Comparison of ENCODE assay signal across 19 cellular contexts in the genomic region with DNA sequence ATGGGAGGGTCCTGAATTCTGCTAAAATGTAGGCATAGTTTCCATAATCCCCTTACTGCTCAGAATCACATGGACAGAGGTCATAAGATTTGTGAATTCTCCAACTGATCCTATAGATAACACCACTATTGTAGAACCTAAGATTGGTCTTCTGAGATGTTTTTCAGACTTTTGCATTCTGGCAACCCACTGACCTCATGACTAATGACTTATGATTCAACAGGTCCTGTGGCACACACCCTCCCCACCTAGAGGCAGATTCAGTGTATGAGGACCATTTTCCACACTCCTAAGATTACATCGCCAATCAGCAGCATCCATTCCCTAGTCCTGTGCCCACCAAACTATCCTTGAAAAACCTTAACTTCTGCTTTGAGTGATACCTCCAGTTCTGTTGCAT.
DNase-seq lines count a peak whose midpoint lies in the region; ATAC-seq, FAIRE-seq and TF ChIP-seq lines count a peak whose summit lies in the region.
"Had no signal": no experiment of that assay in that cellular context is flagged by ENCODE, and none has a peak within 500 bp of the region (broad histone marks: within the 10 kb centered on the region; RNA-seq: fewer than 3 reads in every experiment).

No MANE protein-coding gene starts in this region.

- H3K36me3 ChIP-seq in brain microvascular endothelial cell (replicated peaks) = no peaks in the 10 kb centered on the region
- H3K36me3 ChIP-seq in keratinocyte (ENCODE audit: control insufficient read depth in 2 of 2, extremely low read depth in 1 of 2, insufficient read depth in 2 of 2, low read length in 2 of 2) = no peaks in the 10 kb centered on the region
- H3K36me3 ChIP-seq: colonic mucosa had no signal

- H4K20me1 ChIP-seq in keratinocyte (ENCODE audit: control insufficient read depth, extremely low read depth, insufficient read depth, low read length) = no peaks in the 10 kb centered on the region

- H3K4me2 ChIP-seq in keratinocyte (ENCODE audit: control insufficient read depth, extremely low read depth, insufficient read depth, low read depth, low read length) = no peak overlapping the region

- no peaks in the 10 kb centered on the region for H3K79me2 ChIP-seq in keratinocyte (ENCODE audit: control insufficient read depth, insufficient read depth, low read length)

- no peak for DNase-seq in activated CD4-positive, CD25-positive, alpha-beta regulatory T cell (lab: John Stamatoyannopoulos, UW)
- DNase-seq in HT1080 (ENCODE audit: low read depth) (peak; percentile 59), brain microvascular endothelial cell (peak; percentile 38), keratinocyte (ENCODE audit: low read depth, low spot score) (no peak)
- DNase-seq: activated B cell treated with CpG ODN at 0.5 μM for 24 hours; amniotic stem cell; CD4-positive, alpha-beta T cell; colonic mucosa; left ventricle myocardium superior; naive B cell; NCI-H774; T-cell had no signal

- H3K4me1 ChIP-seq in keratinocyte (ENCODE audit: control insufficient read depth, extremely low read depth, insufficient read depth, low read length) = peaks cover 9% of the 10 kb centered on the region
- H3K4me1 ChIP-seq: colonic mucosa had no signal

- no peak overlapping the region for H3K9ac ChIP-seq in keratinocyte (ENCODE audit: control insufficient read depth, extremely low read depth, insufficient read depth, low read length)

- dilution Hi-C loops in keratinocyte (cut with MboI; ENCODE audit: extremely low pct_ligation_motif_present, low sequenced_read_pairs) = no loop called here

- peak; percentile 20 for TF ChIP-seq CTCF in brain microvascular endothelial cell (IDR thresholded peaks at IDR 0.05; ENCODE audit: low read depth, low read length, missing control alignments)
- peak in 2 of 3 experiments; percentile 9 to 23 for TF ChIP-seq CTCF in keratinocyte (optimal IDR thresholded peaks at IDR 0.05 in 1 of 3, IDR thresholded peaks at IDR 0.05 in 1 of 3, conservative IDR thresholded peaks at IDR 0.05 in 1 of 3; ENCODE audit: extremely low read depth in 1 of 3, insufficient read depth in 2 of 3, low read length in 3 of 3)

- H3K27me3 ChIP-seq in brain microvascular endothelial cell (replicated peaks) (no peaks in the 10 kb centered on the region), keratinocyte (ENCODE audit: control insufficient read depth, extremely low read depth, insufficient read depth, low read length) (no peaks in the 10 kb centered on the region)
- H3K27me3 ChIP-seq: colonic mucosa had no signal

- no peak overlapping the region for H3K27ac ChIP-seq in brain microvascular endothelial cell
- no peak overlapping the region for H3K27ac ChIP-seq in keratinocyte (ENCODE audit: control insufficient read depth, insufficient read depth, low read length)
- H3K27ac ChIP-seq: 22Rv1, colonic mucosa had no signal

- in situ Hi-C loops in brain microvascular endothelial cell (cut with HindIII; ENCODE audit: low pct_ligation_motif_present, low sequenced_read_pairs) = no loop called here

- peak; percentile 48 for FAIRE-seq in keratinocyte (lab: Jason Lieb, UNC)
- FAIRE-seq: G401.6, HepG2 had no signal

- peaks cover 2% of the 10 kb centered on the region for H3K9me1 ChIP-seq in keratinocyte (ENCODE audit: control insufficient read depth, extremely low read depth, insufficient read depth, low read length)

- no peaks in the 10 kb centered on the region for H3K9me3 ChIP-seq in keratinocyte (ENCODE audit: control insufficient read depth, low read depth, low read length)
- H3K9me3 ChIP-seq: colonic mucosa had no signal

- peak; percentile 38 to 75 for ATAC-seq in activated CD4-positive, CD25-positive, alpha-beta regulatory T cell treated with anti-CD3 and anti-CD28 coated beads, Interleukin-2, amount 50 U/mL, for 24 hours
- ATAC-seq in GM21515 (IDR thresholded peaks at IDR 0.05; ENCODE audit: unreplicated experiment) (no peak), GM18519 (IDR thresholded peaks at IDR 0.05; ENCODE audit: low FRiP score, unreplicated experiment) (no peak), HG03439 (IDR thresholded peaks at IDR 0.05; ENCODE audit: unreplicated experiment) (no peak)
- ATAC-seq: HepG2, left ventricle myocardium superior, T-cell had no signal

- no peak overlapping the region for H2AFZ ChIP-seq in keratinocyte (ENCODE audit: control insufficient read depth, low read length)

- no peak overlapping the region for H3K4me3 ChIP-seq in brain microvascular endothelial cell (ENCODE audit: low read depth, low read length)
- H3K4me3 ChIP-seq in keratinocyte (ENCODE audit: control insufficient read depth in 2 of 3, extremely low read depth in 1 of 3, insufficient read depth in 2 of 3, low read depth in 1 of 3, low read length in 3 of 3) = no peak overlapping the region
- H3K4me3 ChIP-seq: colonic mucosa had no signal

Comparison
In these comparisons a context has a peak if more than half of its experiments do, and no peak if none do; other contexts are left out.
1. ATAC-seq: peak in activated CD4-positive, CD25-positive, alpha-beta regulatory T cell treated with anti-CD3 and anti-CD28 coated beads, Interleukin-2, amount 50 U/mL, for 24 hours (2 of 2); none in GM21515 (single experiment), GM18519 (single experiment) and HG03439 (single experiment).
2. DNase-seq: peak in HT1080 (single experiment) and brain microvascular endothelial cell (single experiment); none in activated CD4-positive, CD25-positive, alpha-beta regulatory T cell (0 of 4) and keratinocyte (single experiment).